In genomic region chr16:1560866-1561265, GRCh38 we compare ENCODE assay signal across 30 cellular contexts. TPM values are rescaled to one million over a fixed set of nuclear protein-coding genes. Genes with fewer than 3 reads are reported as not detected.
DNase-seq lines count a peak whose midpoint lies in the region; ATAC-seq and TF ChIP-seq lines count a peak whose summit lies in the region.
"Had no signal": no experiment of that assay in that cellular context is flagged by ENCODE, and none has a peak within 500 bp of the region (broad histone marks: within the 10 kb centered on the region; RNA-seq: fewer than 3 reads in every experiment).

No MANE protein-coding gene starts in this region.

- no peaks in the 10 kb centered on the region for H3K27me3 Mint-ChIP-seq in activated naive CD8-positive, alpha-beta T cell

- ATAC-seq in heart left ventricle (peak in 1 of 4 donors; percentile 19), Right ventricle myocardium inferior (no peak), upper lobe of left lung (ENCODE audit: low FRiP score in 2 of 2) (no peak), GM21717 (IDR thresholded peaks at IDR 0.05; ENCODE audit: unreplicated experiment) (no peak)
- ATAC-seq: activated CD4-positive, CD25-positive, alpha-beta regulatory T cell treated with anti-CD3 and anti-CD28 coated beads, Interleukin-2, amount 50 U/mL, for 24 hours; HCT116; left lobe of liver had no signal

- no peaks in the 10 kb centered on the region for H3K36me3 Mint-ChIP-seq in activated naive CD8-positive, alpha-beta T cell

- peaks cover 40% of the 10 kb centered on the region for H3K4me1 Mint-ChIP-seq in activated naive CD8-positive, alpha-beta T cell (ENCODE audit: low read depth)

- H3K4me3 Mint-ChIP-seq in activated naive CD8-positive, alpha-beta T cell: peak overlapping the region; percentile 62

- no peak for TF ChIP-seq EP300 in upper lobe of left lung (IDR thresholded peaks at IDR 0.05)

- DNase-seq in heart left ventricle (no peak), Right ventricle myocardium inferior (ENCODE audit: missing footprints) (no peak), Peyer's patch (no peak), upper lobe of left lung (no peak), germinal center (ENCODE audit: low spot score) (no peak)
- DNase-seq: C1 segment of cervical spinal cord; caudate nucleus; cortex of kidney; DMS79 treated with DMSO at 0.1 percent for 48 hours; effector memory CD4-positive, alpha-beta T cell; erythroblast; GF-D8; KBM-7; NCI-H1092; NCI-H1694 treated with DMSO at 0.1 percent for 48 hours; RPMI8226; stimulated activated CD4-positive, alpha-beta T cell treated with anti-CD3 and anti-CD28 coated beads, Interleukin-12 subunit alpha, Interleukin-12 subunit beta, amount 100 ng/mL, for 4 hours; stimulated activated CD4-positive, alpha-beta T cell treated with anti-CD3 and anti-CD28 coated beads, Interleukin-2, amount 100 ng/mL, for 48 hours; T-helper 2 cell had no signal

- no peaks in the 10 kb centered on the region for H3K9me3 Mint-ChIP-seq in activated naive CD8-positive, alpha-beta T cell (ENCODE audit: low read depth)

- H3K4me3 ChIP-seq in heart left ventricle: no peak overlapping the region
- H3K4me3 ChIP-seq in Peyer's patch: no peak overlapping the region
- no peak overlapping the region for H3K4me3 ChIP-seq in upper lobe of left lung
- H3K4me3 ChIP-seq: prostate gland, sigmoid colon, tibial nerve had no signal

- 67 to 92% (median 71%) methylated on average over 7 to 12 of the region's 12 CpGs for WGBS in heart left ventricle, 4 donors
- WGBS in upper lobe of left lung, 2 donors: 54 to 77% methylated on average over 3 to 12 of the region's 12 CpGs

- H3K36me3 ChIP-seq in heart left ventricle (peaks cover 0 to 78% (median 48%) of the 10 kb centered on the region in 9 donors), Peyer's patch (peaks cover 0 to 24% (median 0%) of the 10 kb centered on the region in 3 donors), upper lobe of left lung (peaks cover 10 to 73% (median 53%) of the 10 kb centered on the region in 4 donors)
- H3K36me3 ChIP-seq: prostate gland had no signal

- H3K9me3 ChIP-seq in heart left ventricle (no peaks in the 10 kb centered on the region), Peyer's patch (no peaks in the 10 kb centered on the region), upper lobe of left lung (no peaks in the 10 kb centered on the region)
- H3K9me3 ChIP-seq: prostate gland, sigmoid colon, tibial nerve had no signal

- H3K27me3 ChIP-seq in heart left ventricle: no peaks in the 10 kb centered on the region
- H3K27me3 ChIP-seq in Peyer's patch: no peaks in the 10 kb centered on the region
- no peaks in the 10 kb centered on the region for H3K27me3 ChIP-seq in upper lobe of left lung
- H3K27me3 ChIP-seq: sigmoid colon, tibial nerve had no signal

- H3K27ac Mint-ChIP-seq in activated naive CD8-positive, alpha-beta T cell: peak overlapping the region; percentile 90

- H3K27ac ChIP-seq in heart left ventricle: peak overlapping the region in 8 of 12 donors; percentile 4 to 62 (median 26)
- peak overlapping the region in 3 of 4 donors; percentile 22 to 48 (median 29) for H3K27ac ChIP-seq in Peyer's patch
- H3K27ac ChIP-seq in upper lobe of left lung: peak overlapping the region in 3 of 4 donors; percentile 11 to 58 (median 24)
- H3K27ac ChIP-seq: prostate gland, sigmoid colon, tibial nerve had no signal

- H3K4me1 ChIP-seq in heart left ventricle (peaks cover 0 to 15% (median 0%) of the 10 kb centered on the region in 12 donors), Peyer's patch (peaks cover 0 to 6% (median 0%) of the 10 kb centered on the region in 4 donors), upper lobe of left lung (peaks cover 4 to 25% (median 21%) of the 10 kb centered on the region in 4 donors)
- H3K4me1 ChIP-seq: sigmoid colon, tibial nerve had no signal

- TF ChIP-seq POLR2A in heart left ventricle (IDR thresholded peaks at IDR 0.05) (no peak), Peyer's patch (IDR thresholded peaks at IDR 0.05) (no peak), upper lobe of left lung (IDR thresholded peaks at IDR 0.05) (no peak)

- intact Hi-C loops in heart left ventricle (cut with DNase I) (loop anchor here in 4 of 10 donors (5.0 to 10.0 kb wide), 3 partner anchors 66 to 136 kb away; partner anchors contain the start of genes TELO2 (in 4 of the 4) and UQCC4 (in 1 of the 4)), Right ventricle myocardium inferior (cut with DNase I) (no loop called here)

- TF ChIP-seq CTCF in heart left ventricle (IDR thresholded peaks at IDR 0.05): no peak
- no peak for TF ChIP-seq CTCF in Peyer's patch (IDR thresholded peaks at IDR 0.05)
- TF ChIP-seq CTCF in upper lobe of left lung (IDR thresholded peaks at IDR 0.05): no peak

RNA-seq across cellular contexts. Expression of gene TMEM204, which starts 27.4 kb away (rescaled TPM):
- total RNA-seq in heart left ventricle: 10 to 100 TPM; 14.0 to 64.2 (median 19.5) TPM
- 10 to 100 TPM; 29.0 to 37.4 TPM for polyA plus RNA-seq in heart left ventricle
- total RNA-seq in Right ventricle myocardium inferior: 30.7 TPM
- 10 to 100 TPM in 3 of 4 donors, 1 to 10 TPM in 1; 7.4 to 42.1 (median 11.6) TPM for total RNA-seq in Peyer's patch
- 100 to 1,000 TPM in 1 of 6 donors, 10 to 100 TPM in 5; 31.4 to 112 (median 48.4) TPM for total RNA-seq in upper lobe of left lung
- total RNA-seq: M059J, NCI-H460, SK-MEL-5 had no signal

RNA-seq across cellular contexts. Expression of gene IFT140, which starts 51.0 kb away (rescaled TPM):
- total RNA-seq in heart left ventricle (10 to 100 TPM in 1 of 9 donors, 1 to 10 TPM in 8; 6.0 to 10.1 (median 8.0) TPM), Right ventricle myocardium inferior (7.2 TPM), Peyer's patch (10 to 100 TPM in 3 of 4 donors, 1 to 10 TPM in 1; 7.5 to 21.6 (median 18.4) TPM), upper lobe of left lung (100 to 1,000 TPM in 1 of 6 donors, 10 to 100 TPM in 5; 32.1 to 152 (median 49.8) TPM)
- 10 to 100 TPM in 1 of 2 donors, 1 to 10 TPM in 1; 4.8 to 10.2 TPM for polyA plus RNA-seq in heart left ventricle

RNA-seq across cellular contexts. Expression of gene CRAMP1, which starts 51.3 kb away (rescaled TPM):
- 10 to 100 TPM in 6 of 9 donors, 1 to 10 TPM in 3; 7.5 to 16.9 (median 10.7) TPM for total RNA-seq in heart left ventricle
- polyA plus RNA-seq in heart left ventricle: 1 to 10 TPM; 6.2 to 7.9 TPM
- total RNA-seq in Right ventricle myocardium inferior: 9.8 TPM
- 10 to 100 TPM; 16.5 to 37.1 (median 20.0) TPM for total RNA-seq in Peyer's patch
- total RNA-seq in upper lobe of left lung: 10 to 100 TPM; 16.3 to 57.6 (median 20.6) TPM
